In genomic region chr2:232455426-232456255, GRCh38 we compare ENCODE assay signal across 37 cellular contexts. TPM values are rescaled to one million over a fixed set of nuclear protein-coding genes. Genes with fewer than 3 reads are reported as not detected.
DNase-seq lines count a peak whose midpoint lies in the region; ATAC-seq, FAIRE-seq and TF ChIP-seq lines count a peak whose summit lies in the region.
"Had no signal": no experiment of that assay in that cellular context is flagged by ENCODE, and none has a peak within 500 bp of the region (broad histone marks: within the 10 kb centered on the region; RNA-seq: fewer than 3 reads in every experiment).

Gene ALPI, plus strand, starts transcription at chr2:232456153. Its CDS starts 47 bp downstream, at chr2:232456200.

- no peaks in the 10 kb centered on the region for H3K4me1 Mint-ChIP-seq in type B pancreatic cell (ENCODE audit: unreplicated experiment)
- H3K4me1 Mint-ChIP-seq: CD4-positive, CD25-positive, alpha-beta regulatory T cell; nephron; stimulated activated memory B cell treated with anti-CD40 and anti-IgM and Interleukin-4, amounts not matched to agents 10 μg/mL and 1 μg/mL and 100 μg/mL, for 72 hours had no signal

- DNase-seq in activated effector memory CD4-positive, alpha-beta T cell treated with anti-CD3 and anti-CD28 coated beads, Interleukin-2, amount 50 U/mL, for 16 hours: peak; percentile 52
- no peak for DNase-seq in activated effector memory CD4-positive, alpha-beta T cell treated with Interleukin-2 at 50 U/mL for 16 hours
- DNase-seq in bronchial epithelial cell (ENCODE audit: low read depth) (no peak), mucosa of descending colon (peak; percentile 87 to 93 (median 88)), type B pancreatic cell (ENCODE audit: extremely low spot score, unreplicated experiment) (no peak), HEK293T (ENCODE audit: extremely low spot score) (no peak)
- DNase-seq: CD4-positive, CD25-positive, alpha-beta regulatory T cell; central memory CD4-positive, alpha-beta T cell; DMS 273 treated with DMSO at 0.1 percent for 48 hours; EL; hypothalamus; left ventricle myocardium superior; midbrain; NCI-H2171; NCI-H510A treated with DMSO at 0.1 percent for 48 hours; ovary; PC-9; retina; SHP77 treated with DMSO at 0.1 percent for 48 hours; stimulated activated CD4-positive, alpha-beta T cell treated with anti-CD3 and anti-CD28 coated beads, Interleukin-4, amount 100 ng/mL, for 4 hours; uterus had no signal

- no peak within 1 kb of the TSS for H3K4me3 Mint-ChIP-seq in type B pancreatic cell
- H3K4me3 Mint-ChIP-seq: activated naive CD8-positive, alpha-beta T cell; activated T-helper 1 cell treated with anti-CD3 and anti-CD28 coated beads, Interleukin-12 subunit alpha, Interleukin-12 subunit beta, Interleukin-2, Interleukin-4 antibody, amounts not matched to agents 30 ng/mL and 10 ng/mL and 1 ng/mL, durations not matched to agents 14 hours and 24 hours and 36 hours; CD4-positive, CD25-positive, alpha-beta regulatory T cell; dendritic cell treated with granulocyte-macrophage colony-stimulating factor and Interleukin-4, amounts not matched to agents 40 ng/mL and 50 ng/mL, for 4 days; nephron; stimulated activated memory B cell treated with anti-CD40 and anti-IgM and Interleukin-4, amounts not matched to agents 10 μg/mL and 1 μg/mL and 100 μg/mL, for 72 hours had no signal

- H3K27ac Mint-ChIP-seq in type B pancreatic cell: peak within 1 kb of the TSS; percentile 48
- H3K27ac Mint-ChIP-seq: activated naive CD8-positive, alpha-beta T cell; activated T-helper 1 cell treated with anti-CD3 and anti-CD28 coated beads, Interleukin-12 subunit alpha, Interleukin-12 subunit beta, Interleukin-2, Interleukin-4 antibody, amounts not matched to agents 30 ng/mL and 10 ng/mL and 1 ng/mL, durations not matched to agents 14 hours and 24 hours and 36 hours; CD4-positive, CD25-positive, alpha-beta regulatory T cell; dendritic cell treated with granulocyte-macrophage colony-stimulating factor and Interleukin-4, amounts not matched to agents 40 ng/mL and 50 ng/mL, for 4 days; nephron; stimulated activated memory B cell treated with anti-CD40 and anti-IgM and Interleukin-4, amounts not matched to agents 10 μg/mL and 1 μg/mL and 100 μg/mL, for 72 hours had no signal

- no peaks in the 10 kb centered on the region for H3K9me3 Mint-ChIP-seq in type B pancreatic cell
- H3K9me3 Mint-ChIP-seq: activated T-helper 1 cell treated with anti-CD3 and anti-CD28 coated beads, Interleukin-12 subunit alpha, Interleukin-12 subunit beta, Interleukin-2, Interleukin-4 antibody, amounts not matched to agents 30 ng/mL and 10 ng/mL and 1 ng/mL, durations not matched to agents 14 hours and 24 hours and 36 hours; CD4-positive, CD25-positive, alpha-beta regulatory T cell; dendritic cell treated with granulocyte-macrophage colony-stimulating factor and Interleukin-4, amounts not matched to agents 40 ng/mL and 50 ng/mL, for 4 days; nephron; stimulated activated memory B cell treated with anti-CD40 and anti-IgM and Interleukin-4, amounts not matched to agents 10 μg/mL and 1 μg/mL and 100 μg/mL, for 72 hours had no signal

- H3K4me1 ChIP-seq in mucosa of descending colon (ENCODE audit: low read depth): peaks cover 9% of the 10 kb centered on the region
- H3K4me1 ChIP-seq: ascending aorta, gastroesophageal sphincter, suprapubic skin, uterus had no signal

- peaks cover 1% of the 10 kb centered on the region for H3K27me3 ChIP-seq in bronchial epithelial cell (ENCODE audit: control insufficient read depth, insufficient read depth, low read length)
- H3K27me3 ChIP-seq: ascending aorta, ovary, uterus had no signal

- H3K36me3 Mint-ChIP-seq in type B pancreatic cell: no peaks in the 10 kb centered on the region
- H3K36me3 Mint-ChIP-seq: activated naive CD8-positive, alpha-beta T cell; CD4-positive, CD25-positive, alpha-beta regulatory T cell; stimulated activated memory B cell treated with anti-CD40 and anti-IgM and Interleukin-4, amounts not matched to agents 10 μg/mL and 1 μg/mL and 100 μg/mL, for 72 hours had no signal

- CTCF ChIA-PET in HEK293T (lab: Yijun Ruan, JAX): no interaction called here

- peaks cover 19% of the 10 kb centered on the region for H3K27me3 Mint-ChIP-seq in type B pancreatic cell

- no peaks in the 10 kb centered on the region for H3K9me3 ChIP-seq in mucosa of descending colon
- H3K9me3 ChIP-seq: ascending aorta, gastroesophageal sphincter, ovary, suprapubic skin, uterus had no signal

- TF ChIP-seq CTCF in bronchial epithelial cell (IDR thresholded peaks at IDR 0.05; ENCODE audit: insufficient read depth, low read length, severe bottlenecking) (no peak), mucosa of descending colon (IDR thresholded peaks at IDR 0.05) (no peak), type B pancreatic cell (conservative IDR thresholded peaks at IDR 0.05) (no peak)

- H3K36me3 ChIP-seq in bronchial epithelial cell (ENCODE audit: control insufficient read depth, insufficient read depth, low read length) (no peaks in the 10 kb centered on the region), mucosa of descending colon (ENCODE audit: low read depth) (no peaks in the 10 kb centered on the region)
- H3K36me3 ChIP-seq: ascending aorta, gastroesophageal sphincter, ovary, suprapubic skin, uterus had no signal

- H3K4me3 ChIP-seq in bronchial epithelial cell (ENCODE audit: low read depth, low read length) (no peak within 1 kb of the TSS), mucosa of descending colon (no peak within 1 kb of the TSS)
- H3K4me3 ChIP-seq: ascending aorta, gastroesophageal sphincter, GM12878, ovary, PC-9, suprapubic skin, uterus had no signal

- FAIRE-seq in bronchial epithelial cell (lab: Jason Lieb, UNC): peak; percentile 40
- FAIRE-seq: endothelial cell of umbilical vein, GM12878, islet of Langerhans had no signal

- intact Hi-C loops in mucosa of descending colon (cut with DNase I, micrococcal nuclease): no loop called here

- POLR2A ChIA-PET in HEK293T (lab: Yijun Ruan, JAX): no interaction called here

- ATAC-seq in mucosa of descending colon (peak; percentile 99), GM19463 (IDR thresholded peaks at IDR 0.05; ENCODE audit: unreplicated experiment) (no peak), HG03520 (IDR thresholded peaks at IDR 0.05; ENCODE audit: unreplicated experiment) (no peak)
- ATAC-seq: gastroesophageal sphincter; GM12878; left ventricle myocardium superior; stimulated activated memory B cell treated with anti-CD40 and anti-IgM and Interleukin-4, amounts not matched to agents 10 μg/mL and 1 μg/mL and 100 μg/mL, for 72 hours had no signal

TF ChIP-seq in HEK293T, 16 proteins besides CTCF, POLR2A, EP300 and RAD21:
- TF ChIP-seq ARNT (IDR thresholded peaks at IDR 0.05) (no peak), SP1 (IDR thresholded peaks at IDR 0.05) (no peak), ZNF384 (IDR thresholded peaks at IDR 0.05) (no peak), LEF1 (IDR thresholded peaks at IDR 0.05; ENCODE audit: borderline replicate concordance) (no peak), FOXA1 (IDR thresholded peaks at IDR 0.05) (no peak), SUZ12 (IDR thresholded peaks at IDR 0.05) (no peak), NFRKB (IDR thresholded peaks at IDR 0.05) (no peak), CTBP1 (IDR thresholded peaks at IDR 0.05; ENCODE audit: borderline replicate concordance) (no peak), HDGF (IDR thresholded peaks at IDR 0.05; ENCODE audit: borderline replicate concordance) (no peak), FOXM1 (IDR thresholded peaks at IDR 0.05; ENCODE audit: borderline replicate concordance) (no peak), BHLHE40 (IDR thresholded peaks at IDR 0.05; ENCODE audit: borderline replicate concordance) (no peak), L3MBTL2 (conservative IDR thresholded peaks at IDR 0.05) (no peak)

RNA-seq across cellular contexts. Expression of gene ALPI, which starts in this region (rescaled TPM):
- total RNA-seq in bronchial epithelial cell (not detected in 2 replicates), mucosa of descending colon (10 to 100 TPM in 2 of 3 donors, 1 to 10 TPM in 1; 8.5 to 24.6 (median 24.4) TPM), type B pancreatic cell (ENCODE audit: low replicate concordance) (1.5 and 6.5 TPM in 2 replicates)
- total RNA-seq: A172; activated T-helper 1 cell treated with anti-CD3 and anti-CD28 coated beads, Interleukin-12 subunit alpha, Interleukin-12 subunit beta, Interleukin-2, Interleukin-4 antibody, amounts not matched to agents 30 ng/mL and 10 ng/mL and 1 ng/mL, durations not matched to agents 14 hours and 24 hours and 36 hours; ascending aorta; CD4-positive, CD25-positive, alpha-beta regulatory T cell; endothelial cell of umbilical vein; fibroblast of lung; gastroesophageal sphincter; GM12878; left ventricle myocardium superior; LHCN-M2; PC-9; suprapubic skin; uterus had no signal

Comparison
In these comparisons a context has a peak if more than half of its experiments do, and no peak if none do; other contexts are left out.
1. DNase-seq: peak in activated effector memory CD4-positive, alpha-beta T cell treated with anti-CD3 and anti-CD28 coated beads, Interleukin-2, amount 50 U/mL, for 16 hours (single experiment) and mucosa of descending colon (3 of 3); none in activated effector memory CD4-positive, alpha-beta T cell treated with Interleukin-2 at 50 U/mL for 16 hours (single experiment), bronchial epithelial cell (single experiment), type B pancreatic cell (single experiment) and HEK293T (single experiment).